Comparison of ENCODE assay signal across 5 cellular contexts in genomic region chr2:205040323-205040722, GRCh38.
"Had no signal": no experiment of that assay in that cellular context is flagged by ENCODE, and none has a peak within 500 bp of the region (broad histone marks: within the 10 kb centered on the region; RNA-seq: fewer than 3 reads in every experiment).

No MANE protein-coding gene starts in this region.

- H3K27me3 Mint-ChIP-seq: IgD-negative memory B cell had no signal

- H3K27ac Mint-ChIP-seq: GM23338, H9, IgD-negative memory B cell had no signal

- DNase-seq: H9, HCEC 1CT had no signal

- H3K4me1 Mint-ChIP-seq: IgD-negative memory B cell had no signal

- ATAC-seq: GM23338, HepG2 had no signal

- H3K4me3 Mint-ChIP-seq: GM23338, H9, IgD-negative memory B cell had no signal

- H3K36me3 Mint-ChIP-seq: IgD-negative memory B cell had no signal

- H3K9me3 Mint-ChIP-seq: GM23338, IgD-negative memory B cell had no signal
